8 cellular contexts compared by ENCODE assay signal in genomic region chr11:21753244-21753767, GRCh38.
DNase-seq lines count a peak whose midpoint lies in the region; ATAC-seq and TF ChIP-seq lines count a peak whose summit lies in the region.
"Not testable (repeated sequence)": the region's sequence is repeated elsewhere in the genome, so short reads cannot be mapped to it uniquely, and the experiment has no call there.

No MANE protein-coding gene starts in this region.

- H3K36me3 Mint-ChIP-seq in CD8-positive, alpha-beta memory T cell; WTC11; activated T-cell treated with anti-CD3 and anti-CD28 coated beads, Interleukin-2, amount 50 U/mL, for 24 hours (ENCODE audit: low read depth); central memory CD8-positive, alpha-beta T cell (ENCODE audit: insufficient read depth); memory B cell: not testable (repeated sequence)

- not testable (repeated sequence) for H3K4me1 ChIP-seq in CD8-positive, alpha-beta memory T cell (ENCODE audit: insufficient read depth, low read length)

- H3K4me1 Mint-ChIP-seq in CD8-positive, alpha-beta memory T cell; WTC11; activated T-cell treated with anti-CD3 and anti-CD28 coated beads, Interleukin-2, amount 50 U/mL, for 24 hours (ENCODE audit: low read depth); central memory CD8-positive, alpha-beta T cell; memory B cell: not testable (repeated sequence)

- H3K9me3 Mint-ChIP-seq in CD8-positive, alpha-beta memory T cell, result peaks cover 9 to 21% (median 16%) of the 10 kb centered on the region in 5 donors
- H3K9me3 Mint-ChIP-seq in WTC11 (peaks cover 29% of the 10 kb centered on the region), memory B cell (peaks cover 17% of the 10 kb centered on the region)
- H3K9me3 Mint-ChIP-seq in activated T-cell treated with anti-CD3 and anti-CD28 coated beads, Interleukin-2, amount 50 U/mL, for 24 hours, result peaks cover 30% of the 10 kb centered on the region
- H3K9me3 Mint-ChIP-seq in central memory CD8-positive, alpha-beta T cell, result peaks cover 21% of the 10 kb centered on the region

- not testable (repeated sequence) for H3K9me3 ChIP-seq in CD8-positive, alpha-beta memory T cell (ENCODE audit: low read length)

- TF ChIP-seq CTCF in WTC11 (IDR thresholded peaks at IDR 0.05), result not testable (repeated sequence)

- H3K36me3 ChIP-seq in CD8-positive, alpha-beta memory T cell (ENCODE audit: insufficient read depth, low read length), result not testable (repeated sequence)

- not testable (repeated sequence) for DNase-seq in CD8-positive, alpha-beta memory T cell; activated T-cell treated with anti-CD3 and anti-CD28 coated beads, Interleukin-2, amount 50 U/mL, for 24 hours; central memory CD8-positive, alpha-beta T cell (ENCODE audit: low spot score in 2 of 2); memory B cell (ENCODE audit: low spot score in 2 of 2)
- DNase-seq in HuH-7 (ENCODE audit: low spot score), result peak; percentile 4
- DNase-seq in NCI-H2227 (lab: John Stamatoyannopoulos, UW; ENCODE audit: unreplicated experiment), result peak; percentile 64
- peak; percentile 10 for DNase-seq in WTC11 (ENCODE audit: low spot score)

- not testable (repeated sequence) for H3K27me3 ChIP-seq in CD8-positive, alpha-beta memory T cell (ENCODE audit: insufficient read depth, low read length, poor library complexity, severe bottlenecking)

- H3K27ac ChIP-seq in CD8-positive, alpha-beta memory T cell (ENCODE audit: low read depth, low read length), result not testable (repeated sequence)

- CTCF ChIA-PET in CD8-positive, alpha-beta memory T cell (lab: Charles Lee); WTC11 (lab: Charles Lee): not testable (repeated sequence)

- peak overlapping the region in 5 of 7 donors; percentile 31 to 64 (median 38) for H3K4me3 Mint-ChIP-seq in CD8-positive, alpha-beta memory T cell
- H3K4me3 Mint-ChIP-seq in WTC11, result not testable (repeated sequence)
- peak overlapping the region; percentile 25 for H3K4me3 Mint-ChIP-seq in activated T-cell treated with anti-CD3 and anti-CD28 coated beads, Interleukin-2, amount 50 U/mL, for 24 hours
- peak overlapping the region; percentile 42 for H3K4me3 Mint-ChIP-seq in central memory CD8-positive, alpha-beta T cell
- peak overlapping the region; percentile 52 for H3K4me3 Mint-ChIP-seq in memory B cell

- not testable (repeated sequence) for H3K27me3 Mint-ChIP-seq in CD8-positive, alpha-beta memory T cell; WTC11 (ENCODE audit: low read depth); activated T-cell treated with anti-CD3 and anti-CD28 coated beads, Interleukin-2, amount 50 U/mL, for 24 hours; central memory CD8-positive, alpha-beta T cell; memory B cell

- not testable (repeated sequence) for H3K27ac Mint-ChIP-seq in CD8-positive, alpha-beta memory T cell; WTC11; activated T-cell treated with anti-CD3 and anti-CD28 coated beads, Interleukin-2, amount 50 U/mL, for 24 hours; central memory CD8-positive, alpha-beta T cell (ENCODE audit: low read depth); memory B cell

- peak; percentile 55 for ATAC-seq in GM18868 (IDR thresholded peaks at IDR 0.05; ENCODE audit: unreplicated experiment)
- ATAC-seq in WTC11; central memory CD8-positive, alpha-beta T cell (replicated peaks; ENCODE audit: extremely low read depth, poor library complexity, severe bottlenecking); memory B cell (ENCODE audit: low read depth): not testable (repeated sequence)

- POLR2A ChIA-PET in CD8-positive, alpha-beta memory T cell (lab: Charles Lee); WTC11 (lab: Charles Lee): not testable (repeated sequence)

- H3K4me3 ChIP-seq in CD8-positive, alpha-beta memory T cell (ENCODE audit: low read length), result not testable (repeated sequence)
